Comparison of ENCODE assay signal across 28 cellular contexts in genomic region chr19:16561382-16561781, GRCh38. TPM values are rescaled to one million over a fixed set of nuclear protein-coding genes. Genes with fewer than 3 reads are reported as not detected.
DNase-seq lines count a peak whose midpoint lies in the region; ATAC-seq and TF ChIP-seq lines count a peak whose summit lies in the region.
"Had no signal": no experiment of that assay in that cellular context is flagged by ENCODE, and none has a peak within 500 bp of the region (broad histone marks: within the 10 kb centered on the region; RNA-seq: fewer than 3 reads in every experiment).

No MANE protein-coding gene starts in this region.

- peaks cover 55% of the 10 kb centered on the region for H3K36me3 Mint-ChIP-seq in activated CD8-positive, alpha-beta memory T cell treated with anti-CD3 and anti-CD28 coated beads, Interleukin-2, amount 10 ng/mL, durations not matched to agents 7 days and 5 days
- H3K36me3 Mint-ChIP-seq in central memory CD8-positive, alpha-beta T cell (ENCODE audit: insufficient read depth) = peaks cover 41% of the 10 kb centered on the region
- H3K36me3 Mint-ChIP-seq in nephron (ENCODE audit: low read depth) = peaks cover 57% of the 10 kb centered on the region
- peaks cover 20% of the 10 kb centered on the region for H3K36me3 Mint-ChIP-seq in type B pancreatic cell
- peaks cover 42% of the 10 kb centered on the region for H3K36me3 Mint-ChIP-seq in T-cell

- no peak overlapping the region for H3K4me3 Mint-ChIP-seq in activated CD8-positive, alpha-beta memory T cell treated with anti-CD3 and anti-CD28 coated beads, Interleukin-2, amount 10 ng/mL, durations not matched to agents 7 days and 5 days
- H3K4me3 Mint-ChIP-seq in central memory CD8-positive, alpha-beta T cell = no peak overlapping the region
- no peak overlapping the region for H3K4me3 Mint-ChIP-seq in nephron
- H3K4me3 Mint-ChIP-seq in type B pancreatic cell = no peak overlapping the region
- H3K4me3 Mint-ChIP-seq in T-cell = no peak overlapping the region
- H3K4me3 Mint-ChIP-seq: activated CD8-positive, alpha-beta T cell treated with anti-CD3 and anti-CD28 coated beads for 36 hours; B cell; endodermal cell had no signal

- H3K27ac Mint-ChIP-seq in activated CD8-positive, alpha-beta memory T cell treated with anti-CD3 and anti-CD28 coated beads, Interleukin-2, amount 10 ng/mL, durations not matched to agents 7 days and 5 days = peak overlapping the region; percentile 43
- H3K27ac Mint-ChIP-seq in central memory CD8-positive, alpha-beta T cell (ENCODE audit: low read depth) = peak overlapping the region; percentile 51
- H3K27ac Mint-ChIP-seq in nephron (peak overlapping the region in 2 of 3 experiments; percentile 62 to 68), type B pancreatic cell (no peak overlapping the region), T-cell (no peak overlapping the region)
- H3K27ac Mint-ChIP-seq: activated CD8-positive, alpha-beta T cell treated with anti-CD3 and anti-CD28 coated beads for 36 hours; B cell; endodermal cell had no signal

- POLR2A ChIA-PET in T-cell (lab: Charles Lee) = interaction anchor here in 1 of 2 donors (0.6 kb wide), 1 partner anchor 33 kb away, joined by 3 read pairs; no protein-coding TSS in a partner anchor

- no peak for ATAC-seq in activated CD8-positive, alpha-beta memory T cell treated with anti-CD3 and anti-CD28 coated beads, Interleukin-2, amount 10 ng/mL, durations not matched to agents 7 days and 5 days
- no peak for ATAC-seq in central memory CD8-positive, alpha-beta T cell (replicated peaks; ENCODE audit: extremely low read depth, poor library complexity, severe bottlenecking)
- no peak for ATAC-seq in T-cell (replicated peaks in 1 of 4)
- ATAC-seq: A549; activated CD8-positive, alpha-beta T cell treated with anti-CD3 and anti-CD28 coated beads for 36 hours; gastroesophageal sphincter; left ventricle myocardium superior; upper lobe of right lung had no signal

- no peaks in the 10 kb centered on the region for H3K9me3 Mint-ChIP-seq in activated CD8-positive, alpha-beta memory T cell treated with anti-CD3 and anti-CD28 coated beads, Interleukin-2, amount 10 ng/mL, durations not matched to agents 7 days and 5 days (ENCODE audit: low read depth)
- H3K9me3 Mint-ChIP-seq in central memory CD8-positive, alpha-beta T cell = no peaks in the 10 kb centered on the region
- no peaks in the 10 kb centered on the region for H3K9me3 Mint-ChIP-seq in nephron
- no peaks in the 10 kb centered on the region for H3K9me3 Mint-ChIP-seq in type B pancreatic cell
- H3K9me3 Mint-ChIP-seq in T-cell = no peaks in the 10 kb centered on the region
- H3K9me3 Mint-ChIP-seq: endodermal cell had no signal

- DNase-seq in activated CD8-positive, alpha-beta memory T cell treated with anti-CD3 and anti-CD28 coated beads, Interleukin-2, amount 10 ng/mL, durations not matched to agents 7 days and 5 days = no peak
- DNase-seq in activated CD8-positive, alpha-beta memory T cell treated with anti-CD3 and anti-CD28 coated beads for 24 hours = no peak
- no peak for DNase-seq in central memory CD8-positive, alpha-beta T cell (ENCODE audit: low spot score in 2 of 2)
- DNase-seq in LoVo (ENCODE audit: low spot score) (no peak), type B pancreatic cell (ENCODE audit: extremely low spot score, unreplicated experiment) (no peak), T-cell (no peak)
- no peak for DNase-seq in activated CD4-positive, alpha-beta T cell treated with anti-CD3 and anti-CD28 coated beads, Interleukin-2, amount 50 U/mL, for 48 hours
- DNase-seq: activated CD8-positive, alpha-beta T cell treated with anti-CD3 and anti-CD28 coated beads for 36 hours; activated gamma-delta T cell; adrenal gland; COR-L47; cortex of kidney; DMS79 treated with DMSO at 0.1 percent for 48 hours; endodermal cell; esophagus squamous epithelium; GOT3; islet precursor cell; Kasumi-1; left ventricle myocardium superior; midbrain; NCI-H2081; NCI-H510A treated with DMSO at 0.1 percent for 48 hours; SHP77; upper lobe of right lung had no signal

- no peaks in the 10 kb centered on the region for H3K27me3 Mint-ChIP-seq in activated CD8-positive, alpha-beta memory T cell treated with anti-CD3 and anti-CD28 coated beads, Interleukin-2, amount 10 ng/mL, durations not matched to agents 7 days and 5 days
- H3K27me3 Mint-ChIP-seq in central memory CD8-positive, alpha-beta T cell = no peaks in the 10 kb centered on the region
- H3K27me3 Mint-ChIP-seq in nephron (ENCODE audit: low read depth) = no peaks in the 10 kb centered on the region
- no peaks in the 10 kb centered on the region for H3K27me3 Mint-ChIP-seq in type B pancreatic cell
- no peaks in the 10 kb centered on the region for H3K27me3 Mint-ChIP-seq in T-cell
- H3K27me3 Mint-ChIP-seq: activated CD8-positive, alpha-beta T cell treated with anti-CD3 and anti-CD28 coated beads for 36 hours; B cell had no signal

- TF ChIP-seq CTCF in nephron (IDR thresholded peaks at IDR 0.05; ENCODE audit: unreplicated experiment in 3 of 3) (no peak), type B pancreatic cell (conservative IDR thresholded peaks at IDR 0.05) (no peak)

- CTCF ChIA-PET in activated CD8-positive, alpha-beta memory T cell treated with anti-CD3 and anti-CD28 coated beads, Interleukin-2, amount 10 ng/mL, durations not matched to agents 7 days and 5 days (lab: Charles Lee) = interaction anchor here (2.4 kb wide), 1 partner anchor 12 kb away, joined by 11 read pairs; no protein-coding TSS in a partner anchor
- CTCF ChIA-PET in T-cell (lab: Charles Lee) = no interaction called here

- peaks cover 28% of the 10 kb centered on the region for H3K4me1 Mint-ChIP-seq in activated CD8-positive, alpha-beta memory T cell treated with anti-CD3 and anti-CD28 coated beads, Interleukin-2, amount 10 ng/mL, durations not matched to agents 7 days and 5 days
- peaks cover 12% of the 10 kb centered on the region for H3K4me1 Mint-ChIP-seq in central memory CD8-positive, alpha-beta T cell
- H3K4me1 Mint-ChIP-seq in nephron = peaks cover 8% of the 10 kb centered on the region
- peaks cover 4% of the 10 kb centered on the region for H3K4me1 Mint-ChIP-seq in type B pancreatic cell (ENCODE audit: unreplicated experiment)
- H3K4me1 Mint-ChIP-seq in T-cell = peaks cover 7 to 18% (median 10%) of the 10 kb centered on the region in 3 donors
- H3K4me1 Mint-ChIP-seq: endodermal cell had no signal

RNA-seq across cellular contexts. Expression of gene SLC35E1, which starts 10.8 kb away (rescaled TPM):
- total RNA-seq in activated CD8-positive, alpha-beta memory T cell treated with anti-CD3 and anti-CD28 coated beads, Interleukin-2, amount 10 ng/mL, durations not matched to agents 7 days and 5 days = 10 to 100 TPM; 46.2 to 46.3 TPM
- total RNA-seq in type B pancreatic cell (ENCODE audit: low replicate concordance) = 44.5 and 52.7 TPM in 2 replicates
- 10 to 100 TPM; 32.7 to 67.5 (median 36.9) TPM for total RNA-seq in T-cell

RNA-seq across cellular contexts. Expression of gene CHERP, which starts 19.1 kb away (rescaled TPM):
- 10 to 100 TPM; 66.5 to 74.5 TPM for total RNA-seq in activated CD8-positive, alpha-beta memory T cell treated with anti-CD3 and anti-CD28 coated beads, Interleukin-2, amount 10 ng/mL, durations not matched to agents 7 days and 5 days
- 61.0 and 70.8 TPM in 2 replicates for total RNA-seq in type B pancreatic cell (ENCODE audit: low replicate concordance)
- 10 to 100 TPM; 52.6 to 76.7 (median 70.3) TPM for total RNA-seq in T-cell

Comparison
In these comparisons a context has a peak if more than half of its experiments do, and no peak if none do; other contexts are left out.
1. H3K27ac Mint-ChIP-seq: peak in activated CD8-positive, alpha-beta memory T cell treated with anti-CD3 and anti-CD28 coated beads, Interleukin-2, amount 10 ng/mL, durations not matched to agents 7 days and 5 days (single experiment), central memory CD8-positive, alpha-beta T cell (single experiment) and nephron (2 of 3); none in type B pancreatic cell (single experiment) and T-cell (0 of 2).